In genomic region chr20:15702161-15702560, GRCh38 we compare ENCODE assay signal across 12 cellular contexts.
"Had no signal": no experiment of that assay in that cellular context is flagged by ENCODE, and none has a peak within 500 bp of the region (broad histone marks: within the 10 kb centered on the region; RNA-seq: fewer than 3 reads in every experiment).

No MANE protein-coding gene starts in this region.

- H3K4me1 Mint-ChIP-seq: activated naive CD4-positive, alpha-beta T cell treated with anti-CD3 and anti-CD28 coated beads, Interleukin-2, amount 50 U/mL, for 24 hours; nephron; stimulated activated effector memory CD8-positive, alpha-beta T cell treated with anti-CD3 and anti-CD28 coated beads, Interleukin-12 subunit alpha, Interleukin-12 subunit beta, amount 100 ng/mL, for 72 hours had no signal

- H3K4me3 Mint-ChIP-seq: activated naive CD4-positive, alpha-beta T cell treated with anti-CD3 and anti-CD28 coated beads, Interleukin-2, amount 50 U/mL, for 24 hours; nephron; stimulated activated effector memory CD8-positive, alpha-beta T cell treated with anti-CD3 and anti-CD28 coated beads, Interleukin-12 subunit alpha, Interleukin-12 subunit beta, amount 100 ng/mL, for 72 hours had no signal

- H3K27ac ChIP-seq: hepatocyte, tibial artery, uterus had no signal

- H3K27me3 ChIP-seq: hepatocyte, tibial artery, uterus had no signal

- H3K9me3 ChIP-seq: tibial artery, uterus had no signal

- DNase-seq: activated effector memory CD4-positive, alpha-beta T cell treated with Interleukin-2 at 50 U/mL for 16 hours; activated T-cell treated with anti-CD3 and anti-CD28 coated beads, Interleukin-2, amount 50 U/mL, for 1 hour; left ventricle myocardium superior; mesendoderm; tibial artery; uterus had no signal

- H3K36me3 Mint-ChIP-seq: activated naive CD4-positive, alpha-beta T cell treated with anti-CD3 and anti-CD28 coated beads, Interleukin-2, amount 50 U/mL, for 24 hours; stimulated activated effector memory CD8-positive, alpha-beta T cell treated with anti-CD3 and anti-CD28 coated beads, Interleukin-12 subunit alpha, Interleukin-12 subunit beta, amount 100 ng/mL, for 72 hours had no signal

- ATAC-seq: activated CD4-positive, CD25-positive, alpha-beta regulatory T cell treated with anti-CD3 and anti-CD28 coated beads, Interleukin-2, amount 50 U/mL, for 24 hours; esophagus mucosa; left ventricle myocardium superior; stimulated activated effector memory CD8-positive, alpha-beta T cell treated with anti-CD3 and anti-CD28 coated beads, Interleukin-12 subunit alpha, Interleukin-12 subunit beta, amount 100 ng/mL, for 72 hours had no signal

- H3K27me3 Mint-ChIP-seq: activated naive CD4-positive, alpha-beta T cell treated with anti-CD3 and anti-CD28 coated beads, Interleukin-2, amount 50 U/mL, for 24 hours had no signal

- H3K4me1 ChIP-seq: tibial artery, uterus had no signal

- H3K4me3 ChIP-seq: hepatocyte, tibial artery, uterus had no signal

- H3K27ac Mint-ChIP-seq: activated naive CD4-positive, alpha-beta T cell treated with anti-CD3 and anti-CD28 coated beads, Interleukin-2, amount 50 U/mL, for 24 hours; nephron; stimulated activated effector memory CD8-positive, alpha-beta T cell treated with anti-CD3 and anti-CD28 coated beads, Interleukin-12 subunit alpha, Interleukin-12 subunit beta, amount 100 ng/mL, for 72 hours had no signal

- H3K9me3 Mint-ChIP-seq: activated naive CD4-positive, alpha-beta T cell treated with anti-CD3 and anti-CD28 coated beads, Interleukin-2, amount 50 U/mL, for 24 hours had no signal

- H3K36me3 ChIP-seq: tibial artery, uterus had no signal
